In genomic region chr12:58028294-58028693, GRCh38 we compare ENCODE assay signal across 19 cellular contexts.
DNase-seq lines count a peak whose midpoint lies in the region; ATAC-seq, FAIRE-seq and TF ChIP-seq lines count a peak whose summit lies in the region.
"Had no signal": no experiment of that assay in that cellular context is flagged by ENCODE, and none has a peak within 500 bp of the region (broad histone marks: within the 10 kb centered on the region; RNA-seq: fewer than 3 reads in every experiment).

No MANE protein-coding gene starts in this region.

- peaks cover 28% of the 10 kb centered on the region for H3K4me1 ChIP-seq in stomach smooth muscle (ENCODE audit: control insufficient read depth, insufficient read depth, low read length)

- peaks cover 5% of the 10 kb centered on the region for H3K9me3 Mint-ChIP-seq in type B pancreatic cell

- H3K36me3 ChIP-seq in bronchial epithelial cell (ENCODE audit: control insufficient read depth, insufficient read depth, low read length) (no peaks in the 10 kb centered on the region), stomach smooth muscle (ENCODE audit: control insufficient read depth in 2 of 2, insufficient read depth in 2 of 2, low read length in 2 of 2) (no peaks in the 10 kb centered on the region)

- CTCF ChIA-PET in RWPE1 (lab: Yijun Ruan, JAX) = no interaction called here

- H3K4me3 Mint-ChIP-seq in type B pancreatic cell = no peak overlapping the region

- H3K27ac ChIP-seq in RWPE1 (no peak overlapping the region), stomach smooth muscle (ENCODE audit: low read length) (peak overlapping the region; percentile 24)
- H3K27ac ChIP-seq: C4-2B had no signal

- H3K4me3 ChIP-seq in bronchial epithelial cell (ENCODE audit: low read depth, low read length) (no peak overlapping the region), stomach smooth muscle (ENCODE audit: low read length in 2 of 2) (no peak overlapping the region)

- H3K27me3 ChIP-seq in bronchial epithelial cell (ENCODE audit: control insufficient read depth, insufficient read depth, low read length) = no peaks in the 10 kb centered on the region
- no peaks in the 10 kb centered on the region for H3K27me3 ChIP-seq in stomach smooth muscle (ENCODE audit: control insufficient read depth in 1 of 2, insufficient read depth in 2 of 2, low read length in 2 of 2)

- no peak for FAIRE-seq in bronchial epithelial cell (lab: Jason Lieb, UNC)
- FAIRE-seq: GM19239 had no signal

- DNase-seq in RWPE1 (ENCODE audit: low spot score) = peak; percentile 10
- DNase-seq in bronchial epithelial cell (ENCODE audit: low read depth) = peak; percentile 62
- DNase-seq in sciatic nerve (ENCODE audit: low spot score) = no peak
- no peak for DNase-seq in type B pancreatic cell (ENCODE audit: extremely low spot score, unreplicated experiment)
- DNase-seq: ACHN, AML-193, DMS79 treated with DMSO at 0.1 percent for 48 hours, GOT3, NCI-H1694 treated with DMSO at 0.1 percent for 48 hours, NCI-H2227 treated with DMSO at 0.1 percent for 48 hours, NCI-H510A treated with DMSO at 0.1 percent for 48 hours, NCI-H774, OCI-M1, SIG-M5 had no signal

- intact Hi-C loops in sciatic nerve (cut with DNase I) = no loop called here

- POLR2A ChIA-PET in RWPE1 (lab: Yijun Ruan, JAX; ENCODE audit: low non-redundant PET) = no interaction called here

- peaks cover 3 to 6% of the 10 kb centered on the region in 2 donors for H3K9me3 ChIP-seq in stomach smooth muscle (ENCODE audit: control insufficient read depth in 2 of 2, low read length in 2 of 2)

- no peaks in the 10 kb centered on the region for H3K27me3 Mint-ChIP-seq in type B pancreatic cell

- H3K9ac ChIP-seq in stomach smooth muscle (ENCODE audit: low read length in 2 of 2) = no peak overlapping the region

- TF ChIP-seq CTCF in RWPE1 (conservative IDR thresholded peaks at IDR 0.05; ENCODE audit: low read depth) (no peak), bronchial epithelial cell (IDR thresholded peaks at IDR 0.05; ENCODE audit: insufficient read depth, low read length, severe bottlenecking) (no peak), type B pancreatic cell (conservative IDR thresholded peaks at IDR 0.05) (no peak)

- no peaks in the 10 kb centered on the region for H3K36me3 Mint-ChIP-seq in type B pancreatic cell

- ATAC-seq in esophagus mucosa = peak; percentile 80
- ATAC-seq in sciatic nerve = no peak
- ATAC-seq in GM21529 (IDR thresholded peaks at IDR 0.05; ENCODE audit: unreplicated experiment) = no peak

- no peaks in the 10 kb centered on the region for H3K4me1 Mint-ChIP-seq in type B pancreatic cell (ENCODE audit: unreplicated experiment)

- H3K27ac Mint-ChIP-seq in type B pancreatic cell = no peak overlapping the region

Comparison
In these comparisons a context has a peak if more than half of its experiments do, and no peak if none do; other contexts are left out.
1. DNase-seq: peak in RWPE1 (single experiment) and bronchial epithelial cell (single experiment); none in sciatic nerve (single experiment) and type B pancreatic cell (single experiment).